Comparison of ENCODE assay signal across 22 cellular contexts in genomic region chr1:163211667-163212066, GRCh38. TPM values are rescaled to one million over a fixed set of nuclear protein-coding genes. Genes with fewer than 3 reads are reported as not detected.
DNase-seq lines count a peak whose midpoint lies in the region; ATAC-seq, FAIRE-seq and TF ChIP-seq lines count a peak whose summit lies in the region.
"Had no signal": no experiment of that assay in that cellular context is flagged by ENCODE, and none has a peak within 500 bp of the region (broad histone marks: within the 10 kb centered on the region; RNA-seq: fewer than 3 reads in every experiment).

No MANE protein-coding gene starts in this region.

- no peaks in the 10 kb centered on the region for H3K9me3 ChIP-seq in heart right ventricle
- no peaks in the 10 kb centered on the region for H3K9me3 ChIP-seq in right atrium auricular region
- H3K9me3 ChIP-seq in tibial artery: no peaks in the 10 kb centered on the region
- H3K9me3 ChIP-seq in MG63: no peaks in the 10 kb centered on the region
- H3K9me3 ChIP-seq: BLaER1 treated with 17β-estradiol and CSF1 and Interleukin-3, amounts not matched to agents 10 nM and 100 nM; Caco-2 had no signal

- peak; percentile 91 for FAIRE-seq in endometrium (lab: Jason Lieb, UNC)
- FAIRE-seq: A204.1, G401.6, GM12891, GM19239 had no signal

- peak overlapping the region in 8 of 10 donors; percentile 5 to 58 (median 32) for H3K27ac ChIP-seq in heart right ventricle
- no peak overlapping the region for H3K27ac ChIP-seq in right atrium auricular region
- peak overlapping the region; percentile 43 to 59 for H3K27ac ChIP-seq in tibial artery
- H3K27ac ChIP-seq: BLaER1 treated with 17β-estradiol and CSF1 and Interleukin-3, amounts not matched to agents 10 nM and 100 nM; C4-2B had no signal

- H3K4me3 ChIP-seq in heart right ventricle (no peak overlapping the region), right atrium auricular region (no peak overlapping the region), tibial artery (no peak overlapping the region), MG63 (no peak overlapping the region)
- H3K4me3 ChIP-seq: BLaER1 treated with 17β-estradiol and CSF1 and Interleukin-3, amounts not matched to agents 10 nM and 100 nM had no signal

- intact Hi-C loops in heart right ventricle (cut with DNase I) (no loop called here), left ventricle myocardium superior (cut with micrococcal nuclease) (no loop called here), Right ventricle myocardium inferior (cut with DNase I) (no loop called here), tibial artery (cut with DNase I; ENCODE audit: low total_unique reads) (no loop called here)

- H3K36me3 ChIP-seq in heart right ventricle (no peaks in the 10 kb centered on the region), right atrium auricular region (no peaks in the 10 kb centered on the region), tibial artery (no peaks in the 10 kb centered on the region), MG63 (no peaks in the 10 kb centered on the region)
- H3K36me3 ChIP-seq: BLaER1 treated with 17β-estradiol and CSF1 and Interleukin-3, amounts not matched to agents 10 nM and 100 nM had no signal

- ATAC-seq in heart right ventricle: peak in 4 of 8 donors; percentile 25 to 63 (median 51)
- ATAC-seq in left ventricle myocardium superior: peak; percentile 30
- ATAC-seq in Right ventricle myocardium inferior: no peak
- ATAC-seq: CD8-positive, alpha-beta T cell had no signal

- no peak for DNase-seq in heart right ventricle
- DNase-seq in right atrium auricular region (ENCODE audit: low spot score): no peak
- DNase-seq in left ventricle myocardium superior: no peak
- DNase-seq in Right ventricle myocardium inferior (ENCODE audit: missing footprints): no peak
- DNase-seq in tibial artery: no peak
- DNase-seq in KG1 (lab: John Stamatoyannopoulos, UW): no peak
- no peak for DNase-seq in MG63
- DNase-seq: 8988T; AML-193; Caco-2; Calu3; CD4-positive, alpha-beta T cell; CD8-positive, alpha-beta T cell; DMS79 treated with DMSO at 0.1 percent for 48 hours; GF-D8 had no signal

- TF ChIP-seq CTCF in heart right ventricle (IDR thresholded peaks at IDR 0.05) (no peak), right atrium auricular region (IDR thresholded peaks at IDR 0.05) (no peak), tibial artery (IDR thresholded peaks at IDR 0.05) (no peak)

- WGBS in heart right ventricle, 2 donors: 70 to 88% methylated on average over 2 of the region's 2 CpGs

- no peaks in the 10 kb centered on the region for H3K4me1 ChIP-seq in heart right ventricle
- no peaks in the 10 kb centered on the region for H3K4me1 ChIP-seq in right atrium auricular region
- H3K4me1 ChIP-seq in tibial artery: peaks cover 0 to 60% (median 1%) of the 10 kb centered on the region in 4 donors
- H3K4me1 ChIP-seq: BLaER1 treated with 17β-estradiol and CSF1 and Interleukin-3, amounts not matched to agents 10 nM and 100 nM; Caco-2 had no signal

- H3K27me3 ChIP-seq in heart right ventricle (no peaks in the 10 kb centered on the region), right atrium auricular region (no peaks in the 10 kb centered on the region), tibial artery (no peaks in the 10 kb centered on the region), MG63 (peaks cover 3% of the 10 kb centered on the region; the same call in 1 of the 2 replicates)
- H3K27me3 ChIP-seq: BLaER1 treated with 17β-estradiol and CSF1 and Interleukin-3, amounts not matched to agents 10 nM and 100 nM had no signal

RNA-seq across cellular contexts. Expression of gene RGS5, which starts 9.0 kb away (rescaled TPM):
- 100 to 1,000 TPM; 120 to 393 (median 207) TPM for total RNA-seq in heart right ventricle
- polyA plus RNA-seq in heart right ventricle: 100 to 1,000 TPM in 1 of 2 donors, 10 to 100 TPM in 1; 83.9 to 130 TPM
- total RNA-seq in right atrium auricular region: 100 to 1,000 TPM in 1 of 2 donors, 10 to 100 TPM in 1; 43.5 to 381 TPM
- total RNA-seq in left ventricle myocardium superior: 278 TPM
- 246 TPM for total RNA-seq in Right ventricle myocardium inferior
- 0.30 and 13.7 TPM in 2 replicates for total RNA-seq in MG63 (2014; rRNA removed; shearing (Covaris generic); ENCODE audit: low replicate concordance)

Comparison
In these comparisons a context has a peak if more than half of its experiments do, and no peak if none do; other contexts are left out.
1. H3K27ac ChIP-seq: peak in heart right ventricle (8 of 10) and tibial artery (2 of 2); none in right atrium auricular region (0 of 2).